Comparison of ENCODE assay signal across 10 cellular contexts in the genomic region with DNA sequence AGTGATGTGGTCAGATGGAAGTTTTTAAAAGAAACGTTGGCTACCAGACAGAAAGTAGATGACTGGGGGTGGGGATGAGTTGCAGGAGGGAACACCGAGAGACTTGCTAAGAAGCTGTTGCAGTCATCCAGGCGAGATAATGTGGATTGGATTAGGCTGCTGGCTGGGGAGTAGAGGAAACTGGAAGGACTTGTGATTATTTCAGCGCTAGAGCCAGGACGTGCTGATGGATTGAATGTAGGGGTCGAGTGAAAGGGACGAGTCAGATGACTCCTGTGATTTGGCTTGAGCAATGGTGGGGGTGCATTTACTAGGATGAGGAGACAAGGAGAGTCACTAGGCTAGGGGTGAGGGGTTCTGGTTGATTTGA.
A peak's percentile ranks its signal among the peaks of the same experiment; 100 is the strongest.
DNase-seq lines count a peak whose midpoint lies in the region; ATAC-seq and TF ChIP-seq lines count a peak whose summit lies in the region.
"Had no signal": no experiment of that assay in that cellular context is flagged by ENCODE, and none has a peak within 500 bp of the region (broad histone marks: within the 10 kb centered on the region; RNA-seq: fewer than 3 reads in every experiment).

No MANE protein-coding gene starts in this region.

- H3K27ac ChIP-seq in aorta (ENCODE audit: low read depth in 1 of 2, low read length in 2 of 2): no peak overlapping the region

- 51 to 54% methylated on average over 7 of the region's 7 CpGs for WGBS in aorta, 2 donors

- peaks cover 10% of the 10 kb centered on the region for H3K4me1 Mint-ChIP-seq in neural crest cell

- H3K36me3 ChIP-seq in aorta (ENCODE audit: control insufficient read depth in 1 of 2, insufficient read depth in 2 of 2, low read length in 1 of 2): peaks cover 3 to 5% of the 10 kb centered on the region in 2 donors

- peak overlapping the region; percentile 64 for H3K27ac Mint-ChIP-seq in neural crest cell (ENCODE audit: unreplicated experiment)

- H3K4me1 ChIP-seq in aorta (ENCODE audit: control insufficient read depth in 1 of 2, insufficient read depth in 2 of 2, low read length in 2 of 2): peaks cover 0 to 4% of the 10 kb centered on the region in 2 donors

- H3K9me3 Mint-ChIP-seq in neural crest cell: peaks cover 6% of the 10 kb centered on the region

- no peaks in the 10 kb centered on the region for H3K27me3 ChIP-seq in aorta (ENCODE audit: control insufficient read depth in 1 of 2, insufficient read depth in 2 of 2, low read length in 1 of 2)

- peaks cover 50% of the 10 kb centered on the region for H3K36me3 Mint-ChIP-seq in neural crest cell (ENCODE audit: low read depth)

- intact Hi-C loops in Right ventricle myocardium inferior (cut with DNase I): loop anchor here (5.0 kb wide), 1 partner anchor 104 kb away; no protein-coding TSS in a partner anchor
- intact Hi-C loops in cardiac septum (cut with DNase I): loop anchor here (5.0 kb wide), 1 partner anchor 224 kb away; a partner anchor contains a TSS
- intact Hi-C loops in aorta (cut with DNase I): no loop called here

- DNase-seq in Right ventricle myocardium inferior (ENCODE audit: missing footprints) (no peak), cardiac septum (ENCODE audit: low spot score) (no peak), fibroblast of peridontal ligament (ENCODE audit: extremely low read depth) (peak; percentile 76), neural crest cell (ENCODE audit: low read depth, low spot score) (no peak), aorta (no peak), NOMO-1 treated with DMSO at 0.1 percent for 48 hours (lab: John Stamatoyannopoulos, UW; ENCODE audit: unreplicated experiment) (no peak), kidney glomerular epithelial cell (lab: John Stamatoyannopoulos, UW) (no peak)
- DNase-seq: ACHN, Kasumi-1 had no signal

- no peak overlapping the region for H3K4me3 Mint-ChIP-seq in neural crest cell

- no peaks in the 10 kb centered on the region for H3K27me3 Mint-ChIP-seq in neural crest cell (ENCODE audit: low read depth)

- H3K4me3 ChIP-seq in aorta (ENCODE audit: low read length in 2 of 2): no peak overlapping the region

- ATAC-seq in Right ventricle myocardium inferior (peak; percentile 88), aorta (ENCODE audit: low FRiP score) (peak; percentile 84), GM18867 (IDR thresholded peaks at IDR 0.05; ENCODE audit: unreplicated experiment) (no peak)

- no peaks in the 10 kb centered on the region for H3K9me3 ChIP-seq in aorta (ENCODE audit: control insufficient read depth, low read length)

- TF ChIP-seq CTCF in neural crest cell (conservative IDR thresholded peaks at IDR 0.05): no peak

Comparison
In these comparisons a context has a peak if more than half of its experiments do, and no peak if none do; other contexts are left out.
1. intact Hi-C loops: an anchor here in Right ventricle myocardium inferior (5.0 kb wide) and cardiac septum (5.0 kb wide); none called in aorta.